Comparison of ENCODE assay signal across 11 cellular contexts in the genomic region with DNA sequence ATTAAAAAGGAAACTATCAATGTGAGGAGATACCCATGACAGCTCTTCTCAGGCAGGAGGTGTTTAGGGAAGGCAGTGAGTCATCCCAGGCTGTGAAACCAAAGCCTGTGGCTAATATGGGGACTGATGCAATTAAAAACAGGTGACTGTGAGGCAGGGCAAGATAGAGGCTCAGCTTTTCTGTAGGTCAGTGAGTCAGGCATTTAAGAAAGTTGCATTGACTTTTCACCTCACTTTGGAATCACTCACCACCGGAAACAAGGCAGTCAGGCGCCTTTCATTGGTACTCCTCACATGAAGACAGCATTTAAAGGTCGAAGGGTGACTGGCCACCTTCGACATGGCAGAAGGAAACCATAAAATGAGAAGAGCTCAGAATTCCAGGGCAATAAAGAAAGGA. TPM values are rescaled to one million over a fixed set of nuclear protein-coding genes. Genes with fewer than 3 reads are reported as not detected.
A peak's percentile ranks its signal among the peaks of the same experiment; 100 is the strongest.
DNase-seq lines count a peak whose midpoint lies in the region; ATAC-seq and TF ChIP-seq lines count a peak whose summit lies in the region.
"Had no signal": no experiment of that assay in that cellular context is flagged by ENCODE, and none has a peak within 500 bp of the region (broad histone marks: within the 10 kb centered on the region; RNA-seq: fewer than 3 reads in every experiment).

No MANE protein-coding gene starts in this region.

- H3K4me3 Mint-ChIP-seq in MCF 10A (ENCODE audit: unreplicated experiment) = no peak overlapping the region
- no peak overlapping the region for H3K4me3 Mint-ChIP-seq in stimulated activated effector memory CD8-positive, alpha-beta T cell treated with anti-CD3 and anti-CD28 coated beads, Interleukin-12 subunit alpha, Interleukin-12 subunit beta, amount 100 ng/mL, for 72 hours
- H3K4me3 Mint-ChIP-seq: natural killer cell treated with Interleukin-12 subunit alpha and Interleukin-12 subunit beta and Interleukin-15 and Interleukin-18, amount 100 ng/mL, for 72 hours had no signal

- no peaks in the 10 kb centered on the region for H3K27me3 ChIP-seq in breast epithelium
- H3K27me3 ChIP-seq in dorsolateral prefrontal cortex = no peaks in the 10 kb centered on the region
- no peaks in the 10 kb centered on the region for H3K27me3 ChIP-seq in BE2C

- peak overlapping the region; percentile 69 for H3K27ac Mint-ChIP-seq in MCF 10A (ENCODE audit: low read depth, unreplicated experiment)
- no peak overlapping the region for H3K27ac Mint-ChIP-seq in stimulated activated effector memory CD8-positive, alpha-beta T cell treated with anti-CD3 and anti-CD28 coated beads, Interleukin-12 subunit alpha, Interleukin-12 subunit beta, amount 100 ng/mL, for 72 hours
- H3K27ac Mint-ChIP-seq: natural killer cell treated with Interleukin-12 subunit alpha and Interleukin-12 subunit beta and Interleukin-15 and Interleukin-18, amount 100 ng/mL, for 72 hours had no signal

- intact Hi-C loops in MCF 10A (cut with micrococcal nuclease) = no loop called here
- intact Hi-C loops in breast epithelium (cut with DNase I; ENCODE audit: low total_unique reads) = no loop called here
- intact Hi-C loops in dorsolateral prefrontal cortex (cut with DNase I) = no loop called here

- peaks cover 32% of the 10 kb centered on the region for H3K27me3 Mint-ChIP-seq in MCF 10A (ENCODE audit: insufficient read depth, unreplicated experiment)
- H3K27me3 Mint-ChIP-seq: natural killer cell treated with Interleukin-12 subunit alpha and Interleukin-12 subunit beta and Interleukin-15 and Interleukin-18, amount 100 ng/mL, for 72 hours had no signal

- no peaks in the 10 kb centered on the region for H3K9me3 Mint-ChIP-seq in MCF 10A (ENCODE audit: unreplicated experiment)
- H3K9me3 Mint-ChIP-seq in stimulated activated effector memory CD8-positive, alpha-beta T cell treated with anti-CD3 and anti-CD28 coated beads, Interleukin-12 subunit alpha, Interleukin-12 subunit beta, amount 100 ng/mL, for 72 hours = peaks cover 9% of the 10 kb centered on the region

- H3K4me3 ChIP-seq in breast epithelium = no peak overlapping the region
- no peak overlapping the region for H3K4me3 ChIP-seq in dorsolateral prefrontal cortex
- no peak overlapping the region for H3K4me3 ChIP-seq in BE2C (ENCODE audit: low read depth, low read length)

- peaks cover 23% of the 10 kb centered on the region for H3K4me1 Mint-ChIP-seq in MCF 10A (ENCODE audit: insufficient read depth, unreplicated experiment)
- no peaks in the 10 kb centered on the region for H3K4me1 Mint-ChIP-seq in stimulated activated effector memory CD8-positive, alpha-beta T cell treated with anti-CD3 and anti-CD28 coated beads, Interleukin-12 subunit alpha, Interleukin-12 subunit beta, amount 100 ng/mL, for 72 hours

- POLR2A ChIA-PET in MCF 10A (lab: Yijun Ruan, JAX) = interaction anchor here (0.8 to 1.5 kb wide), 6 partner anchors 11 to 312 kb away, joined by 3 to 5 read pairs (median 4); no protein-coding TSS in a partner anchor

- no TSS peak for BruUV-seq in MCF 10A (replicated peaks; lab: Mats Ljungman, UMichigan)

- no peaks in the 10 kb centered on the region for H3K36me3 ChIP-seq in breast epithelium
- no peaks in the 10 kb centered on the region for H3K36me3 ChIP-seq in BE2C

- no peak for TF ChIP-seq CTCF in MCF 10A (IDR thresholded peaks at IDR 0.05; ENCODE audit: unreplicated experiment)
- no peak for TF ChIP-seq CTCF in breast epithelium (IDR thresholded peaks at IDR 0.05)
- TF ChIP-seq CTCF in dorsolateral prefrontal cortex (IDR thresholded peaks at IDR 0.05 in 54 of 56, conservative IDR thresholded peaks at IDR 0.05 in 2 of 56; ENCODE audit: low read depth in 1 of 56, partially characterized antibody in 56 of 56) = no peak
- no peak for TF ChIP-seq CTCF in BE2C (IDR thresholded peaks at IDR 0.05; ENCODE audit: low read depth, low read length)

- DNase-seq in MCF 10A (ENCODE audit: unreplicated experiment) = peak; percentile 93
- no peak for DNase-seq in breast epithelium (ENCODE audit: low spot score in 2 of 2)
- peak; percentile 87 for DNase-seq in SW480 (ENCODE audit: low spot score)
- no peak for DNase-seq in stimulated activated effector memory CD8-positive, alpha-beta T cell treated with anti-CD3 and anti-CD28 coated beads, Interleukin-12 subunit alpha, Interleukin-12 subunit beta, amount 100 ng/mL, for 72 hours (ENCODE audit: low spot score in 2 of 2)
- DNase-seq in dorsolateral prefrontal cortex = no peak
- DNase-seq in mucosa of gallbladder (ENCODE audit: low spot score) = no peak
- DNase-seq in BE2C = no peak
- DNase-seq: C1 segment of cervical spinal cord, NCI-H2107 had no signal

- H3K27ac ChIP-seq in breast epithelium (no peak overlapping the region), dorsolateral prefrontal cortex (no peak overlapping the region)

- no peaks in the 10 kb centered on the region for H3K36me3 Mint-ChIP-seq in MCF 10A (ENCODE audit: insufficient read depth, unreplicated experiment)
- no peaks in the 10 kb centered on the region for H3K36me3 Mint-ChIP-seq in stimulated activated effector memory CD8-positive, alpha-beta T cell treated with anti-CD3 and anti-CD28 coated beads, Interleukin-12 subunit alpha, Interleukin-12 subunit beta, amount 100 ng/mL, for 72 hours
- H3K36me3 Mint-ChIP-seq: natural killer cell treated with Interleukin-12 subunit alpha and Interleukin-12 subunit beta and Interleukin-15 and Interleukin-18, amount 100 ng/mL, for 72 hours had no signal

- peak; percentile 70 for ATAC-seq in HG03159 (IDR thresholded peaks at IDR 0.05; ENCODE audit: unreplicated experiment)
- peak; percentile 32 for ATAC-seq in stimulated activated effector memory CD8-positive, alpha-beta T cell treated with anti-CD3 and anti-CD28 coated beads, Interleukin-12 subunit alpha, Interleukin-12 subunit beta, amount 100 ng/mL, for 72 hours
- ATAC-seq: natural killer cell treated with Interleukin-12 subunit alpha and Interleukin-12 subunit beta and Interleukin-15 and Interleukin-18, amount 100 ng/mL, for 72 hours had no signal

- H3K4me1 ChIP-seq in breast epithelium (no peaks in the 10 kb centered on the region), BE2C (no peaks in the 10 kb centered on the region)

- H3K9me3 ChIP-seq in breast epithelium = no peaks in the 10 kb centered on the region
- no peaks in the 10 kb centered on the region for H3K9me3 ChIP-seq in BE2C

- CTCF ChIA-PET in MCF 10A (lab: Yijun Ruan, JAX) = interaction anchor here (0.6 to 4.6 kb wide), 6 partner anchors 43 to 1329 kb away, joined by 3 to 21 read pairs (median 4); no protein-coding TSS in a partner anchor

- TF ChIP-seq POLR2A in breast epithelium (IDR thresholded peaks at IDR 0.05) = no peak

RNA-seq across cellular contexts. Expression of a gene that starts 54.5 kb away (rescaled TPM):
- total RNA-seq in MCF 10A (2022) (11.5 and 35.7 TPM in 2 replicates), breast epithelium (1 to 10 TPM; 1.2 to 3.9 (median 2.6) TPM), dorsolateral prefrontal cortex (10 to 100 TPM in 1 of 120 experiments, 1 to 10 TPM in 119; 1.5 to 10.7 (median 4.3) TPM), mucosa of gallbladder (20.2 TPM)
- polyA plus RNA-seq in BE2C (2012; ENCODE audit: insufficient read depth, insufficient read length, low read depth) = 0.43 TPM

Comparison
In these comparisons a context has a peak if more than half of its experiments do, and no peak if none do; other contexts are left out.
1. DNase-seq: peak in MCF 10A (single experiment) and SW480 (single experiment); none in breast epithelium (0 of 2), stimulated activated effector memory CD8-positive, alpha-beta T cell treated with anti-CD3 and anti-CD28 coated beads, Interleukin-12 subunit alpha, Interleukin-12 subunit beta, amount 100 ng/mL, for 72 hours (0 of 2), dorsolateral prefrontal cortex (0 of 10), mucosa of gallbladder (single experiment) and BE2C (single experiment).